Comparison of ENCODE assay signal across 8 cellular contexts in the genomic region with DNA sequence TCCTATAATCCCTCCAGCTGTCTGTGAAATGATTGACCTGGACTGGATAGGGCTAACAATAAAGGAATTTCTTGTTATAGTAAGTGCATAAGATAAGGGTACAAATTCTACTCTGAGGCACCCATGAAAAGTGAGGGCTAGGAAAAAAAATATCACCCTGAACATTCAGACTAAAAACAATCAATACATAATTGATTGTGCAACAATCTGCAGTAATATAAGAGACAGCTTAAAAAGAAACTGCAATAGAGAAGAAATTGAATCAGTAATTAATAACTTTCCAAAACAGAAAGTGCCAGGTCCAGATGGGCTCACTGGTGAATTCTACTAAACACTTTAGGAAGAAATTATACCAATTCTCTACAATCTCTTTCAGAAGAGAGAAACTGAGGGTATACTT.
"Had no signal": no experiment of that assay in that cellular context is flagged by ENCODE, and none has a peak within 500 bp of the region (broad histone marks: within the 10 kb centered on the region; RNA-seq: fewer than 3 reads in every experiment).

No MANE protein-coding gene starts in this region.

- H3K27ac ChIP-seq: HL-60 had no signal

- H3K4me1 Mint-ChIP-seq: H9, IgD-negative memory B cell had no signal

- H3K4me3 Mint-ChIP-seq: GM23338, H9, IgD-negative memory B cell had no signal

- H3K36me3 Mint-ChIP-seq: IgD-negative memory B cell had no signal

- H3K27ac Mint-ChIP-seq: GM23338, H9, IgD-negative memory B cell had no signal

- DNase-seq: H9, HCEC 1CT, KG1 had no signal

- H2AFZ ChIP-seq: GM23338 had no signal

- H3K9me3 Mint-ChIP-seq: GM23338 had no signal

- FAIRE-seq: H1, H54 had no signal

- H3K4me2 ChIP-seq: GM23338 had no signal

- H3K4me3 ChIP-seq: GM23338 had no signal

- ATAC-seq: GM23338 had no signal
